ENCODE assay signal across 8 cellular contexts in the genomic region with DNA sequence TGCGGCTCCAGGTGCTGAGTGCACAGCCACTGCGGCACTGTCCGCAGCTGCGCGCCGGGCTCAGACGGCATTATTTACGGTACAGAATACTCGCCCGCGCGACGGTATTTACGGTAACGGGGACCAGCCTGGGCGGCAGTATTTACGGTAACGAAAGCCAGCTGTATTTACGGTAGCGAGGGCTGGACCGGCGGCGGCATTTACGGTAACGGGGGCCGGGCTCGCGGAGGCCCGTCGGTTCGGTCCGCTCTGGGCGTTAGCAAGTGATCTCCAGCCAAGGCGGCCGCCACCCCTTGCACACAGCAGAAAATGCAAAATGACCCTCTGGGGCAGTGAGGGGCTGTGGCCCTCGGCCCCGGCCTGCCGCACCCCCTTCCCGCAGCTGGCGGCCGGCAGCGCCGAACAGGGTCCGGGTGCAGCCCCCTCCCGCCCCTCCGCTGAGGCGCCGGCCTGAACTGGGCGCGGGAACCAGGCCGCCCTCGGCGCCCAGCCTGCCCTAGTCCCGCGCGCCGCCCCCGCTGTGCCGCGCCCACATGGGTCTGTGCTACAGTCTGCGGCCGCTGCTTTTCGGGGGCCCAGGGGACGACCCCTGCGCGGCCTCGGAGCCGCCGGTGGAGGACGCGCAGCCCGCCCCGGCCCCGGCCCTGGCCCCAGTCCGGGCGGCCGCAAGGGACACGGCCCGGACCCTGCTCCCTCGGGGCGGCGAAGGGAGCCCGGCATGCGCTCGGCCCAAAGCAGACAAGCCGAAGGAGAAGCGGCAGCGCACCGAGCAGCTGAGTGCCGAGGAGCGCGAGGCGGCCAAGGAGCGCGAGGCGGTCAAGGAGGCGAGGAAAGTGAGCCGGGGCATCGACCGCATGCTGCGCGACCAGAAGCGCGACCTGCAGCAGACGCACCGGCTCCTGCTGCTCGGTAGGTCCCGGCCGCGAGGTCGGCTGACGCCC. TPM values are rescaled to one million over a fixed set of nuclear protein-coding genes. Genes with fewer than 3 reads are reported as not detected.
DNase-seq lines count a peak whose midpoint lies in the region; ATAC-seq and TF ChIP-seq lines count a peak whose summit lies in the region.

Gene GNAL, plus strand, starts transcription at position 234 of the 941 bp plus-strand sequence. Its CDS starts 300 bp downstream, at position 534.

- no peaks in the 10 kb centered on the region for H3K36me3 Mint-ChIP-seq in activated naive CD8-positive, alpha-beta T cell

- H3K36me3 ChIP-seq in ACC112 (ENCODE audit: insufficient read depth, low read length) = no peaks in the 10 kb centered on the region
- H3K36me3 ChIP-seq in PC-3 (ENCODE audit: low read depth, low read length) = no peaks in the 10 kb centered on the region
- no peaks in the 10 kb centered on the region for H3K36me3 ChIP-seq in thyroid gland

- CTCF ChIA-PET in PC-3 (lab: Charles Lee) = no interaction called here

- intact Hi-C loops in PC-3 (cut with micrococcal nuclease) (no loop called here), head of caudate nucleus (cut with DNase I) (no loop called here), thyroid gland (cut with DNase I) (no loop called here)

- H3K9me2 ChIP-seq in PC-3 (replicated peaks; ENCODE audit: low read length) = no peaks in the 10 kb centered on the region

- peak in 48 of 76 experiments; percentile 0 to 68 (median 20) for DNase-seq in HUDEP-2 (lab: John Stamatoyannopoulos, UW; ENCODE audit: unreplicated experiment in 76 of 76)
- DNase-seq in PC-3 = peak; percentile 65
- peak; percentile 49 to 88 (median 72) for DNase-seq in head of caudate nucleus
- DNase-seq in nucleus accumbens (lab: John Stamatoyannopoulos, UW) = peak in 52 of 56 donors; percentile 7 to 87 (median 43)
- peak; percentile 79 to 86 for DNase-seq in thyroid gland

- H3F3A ChIP-seq in PC-3 (ENCODE audit: low read length, unreplicated experiment) = no peaks in the 10 kb centered on the region

- peak within 1 kb of the TSS; percentile 91 for H2AFZ ChIP-seq in ACC112 (ENCODE audit: low read length, unreplicated experiment)
- peak within 1 kb of the TSS; percentile 49 for H2AFZ ChIP-seq in PC-3 (ENCODE audit: low read length)

- H3K4me1 Mint-ChIP-seq in activated naive CD8-positive, alpha-beta T cell (ENCODE audit: low read depth) = peaks cover 11% of the 10 kb centered on the region

- TF ChIP-seq POLR2A in thyroid gland (IDR thresholded peaks at IDR 0.05) = peak in 1 of 2 donors; percentile 33

- ATAC-seq in GM18907 (IDR thresholded peaks at IDR 0.05; ENCODE audit: unreplicated experiment) = peak; percentile 84
- ATAC-seq in PC-3 = peak; percentile 74

- POLR2A ChIA-PET in PC-3 (lab: Charles Lee; ENCODE audit: unreplicated experiment) = no interaction called here

- H3K27ac ChIP-seq in ACC112 (ENCODE audit: low read depth, low read length) (no peak within 1 kb of the TSS), PC-3 (ENCODE audit: low read length) (no peak within 1 kb of the TSS), thyroid gland (peak within 1 kb of the TSS in 2 of 3 donors; percentile 43 to 90)

- H3K4me3 ChIP-seq in ACC112 (ENCODE audit: low read depth, low read length) (peak within 1 kb of the TSS; percentile 76), PC-3 (ENCODE audit: low read length) (peak within 1 kb of the TSS; percentile 61), thyroid gland (replicated peaks in 1 of 3) (peak within 1 kb of the TSS in 2 of 3 donors; percentile 34 to 61)

- H3K4me1 ChIP-seq in ACC112 (ENCODE audit: control insufficient read depth, insufficient read depth, low read length, unreplicated experiment) = no peaks in the 10 kb centered on the region
- no peaks in the 10 kb centered on the region; the same call in 1 of the 2 replicates for H3K4me1 ChIP-seq in PC-3 (ENCODE audit: insufficient read depth, low read length)
- H3K4me1 ChIP-seq in thyroid gland = peaks cover 0 to 6% of the 10 kb centered on the region in 2 donors

- no peak within 1 kb of the TSS for H3K27ac Mint-ChIP-seq in activated naive CD8-positive, alpha-beta T cell

- H3K9me3 Mint-ChIP-seq in activated naive CD8-positive, alpha-beta T cell (ENCODE audit: low read depth) = peaks cover 8% of the 10 kb centered on the region

- TF ChIP-seq CTCF in PC-3 (conservative IDR thresholded peaks at IDR 0.05; ENCODE audit: low read depth, low read length) (no peak), thyroid gland (IDR thresholded peaks at IDR 0.05) (no peak)

- 0 to 1% methylated on average over 19 to 23 of the region's 112 CpGs for WGBS in thyroid gland, 2 donors

- no TSS peak for BruUV-seq in PC-3 (replicated peaks; lab: Mats Ljungman, UMichigan)

- no peak within 1 kb of the TSS for H3K9ac ChIP-seq in PC-3 (ENCODE audit: low read length)

- H3K79me2 ChIP-seq in ACC112 (ENCODE audit: control insufficient read depth, insufficient read depth, low read length, unreplicated experiment) = no peaks in the 10 kb centered on the region
- H3K79me2 ChIP-seq in PC-3 (ENCODE audit: low read length) = no peaks in the 10 kb centered on the region

- H3K27me3 ChIP-seq in ACC112 (ENCODE audit: insufficient read depth, low read length) (peaks cover 32% of the 10 kb centered on the region), PC-3 (ENCODE audit: low read length) (peaks cover 75% of the 10 kb centered on the region), thyroid gland (no peaks in the 10 kb centered on the region)

- no peaks in the 10 kb centered on the region for H4K20me1 ChIP-seq in PC-3 (ENCODE audit: low read length)

- peak within 1 kb of the TSS; percentile 78 for H3K4me3 Mint-ChIP-seq in activated naive CD8-positive, alpha-beta T cell

- peaks cover 28% of the 10 kb centered on the region for H3K27me3 Mint-ChIP-seq in activated naive CD8-positive, alpha-beta T cell

- H3K9me3 ChIP-seq in PC-3 (ENCODE audit: low read length) (no peaks in the 10 kb centered on the region), thyroid gland (no peaks in the 10 kb centered on the region)

- peak within 1 kb of the TSS; percentile 79 for H3K4me2 ChIP-seq in PC-3 (ENCODE audit: low read length)

RNA-seq across cellular contexts. Expression of gene GNAL, which starts in this region (rescaled TPM):
- total RNA-seq in PC-3 (2014; rRNA removed) = 0.15 and 0.23 TPM in 2 replicates
- total RNA-seq in thyroid gland = 10 to 100 TPM; 22.8 to 30.4 (median 26.5) TPM

Comparison
In these comparisons a context has a peak if more than half of its experiments do, and no peak if none do; other contexts are left out.
1. RNA of gene GNAL (total RNA-seq): 22.8 to 30.4 TPM in thyroid gland; 0.15 to 0.23 TPM in PC-3; every median in the first group is over 10 times any median in the second.
2. Peak in DNase-seq, ATAC-seq, H3K4me3 ChIP-seq and H3K4me2 ChIP-seq in PC-3; RNA of the gene not detected or under 1 TPM.
3. H3K27ac ChIP-seq: peak in thyroid gland (2 of 3); none in ACC112 (single experiment) and PC-3 (single experiment).
4. DNase-seq: peak in every context shown above with its lines; median percentile 82 in thyroid gland; 72 in head of caudate nucleus; 65 in PC-3; 43 in nucleus accumbens; 20 in HUDEP-2.
5. Peak in every context shown above with its lines, with median percentiles within 50 percentile points of each other: H3K4me3 ChIP-seq.